12 cellular contexts compared by ENCODE assay signal in the genomic region with DNA sequence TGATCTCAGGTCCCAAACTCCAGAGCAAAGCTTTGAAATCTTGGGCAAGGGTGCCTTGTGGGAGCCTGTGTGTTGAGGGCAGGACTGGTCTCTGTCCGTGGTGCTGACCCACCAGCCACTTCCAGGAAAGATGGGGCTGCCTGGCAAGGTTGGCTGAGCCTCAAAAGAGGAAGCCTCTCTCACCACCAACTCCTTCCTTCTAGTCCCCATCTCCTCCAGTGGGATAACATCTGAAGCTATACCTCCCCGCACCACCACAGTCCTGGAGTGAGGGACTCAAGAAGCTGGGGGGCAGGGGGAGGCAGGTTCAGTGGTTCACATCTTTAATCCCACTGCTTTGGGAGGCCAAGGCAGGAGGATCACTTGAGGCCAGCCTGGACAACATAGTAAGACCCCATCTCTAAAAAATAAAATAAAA. TPM values are rescaled to one million over a fixed set of nuclear protein-coding genes. Genes with fewer than 3 reads are reported as not detected.
DNase-seq lines count a peak whose midpoint lies in the region; TF ChIP-seq lines count a peak whose summit lies in the region.
"Had no signal": no experiment of that assay in that cellular context is flagged by ENCODE, and none has a peak within 500 bp of the region (broad histone marks: within the 10 kb centered on the region; RNA-seq: fewer than 3 reads in every experiment).

No MANE protein-coding gene starts in this region.

- H3K4me3 ChIP-seq in cardiac muscle cell (no peak overlapping the region), right atrium auricular region (no peak overlapping the region), epithelial cell of esophagus (ENCODE audit: low read length) (no peak overlapping the region)
- H3K4me3 ChIP-seq: lung had no signal

- no peaks in the 10 kb centered on the region for H3K36me3 ChIP-seq in cardiac muscle cell
- no peaks in the 10 kb centered on the region for H3K36me3 ChIP-seq in right atrium auricular region

- no peak overlapping the region for H3K27ac Mint-ChIP-seq in type B pancreatic cell

- peak overlapping the region; percentile 26 for H3K4me3 Mint-ChIP-seq in type B pancreatic cell

- H3K9me3 ChIP-seq in cardiac muscle cell (ENCODE audit: low read depth): no peaks in the 10 kb centered on the region
- H3K9me3 ChIP-seq in right atrium auricular region: no peaks in the 10 kb centered on the region

- H3K27me3 ChIP-seq in cardiac muscle cell (no peaks in the 10 kb centered on the region), right atrium auricular region (no peaks in the 10 kb centered on the region)

- H3K27ac ChIP-seq in cardiac muscle cell (no peak overlapping the region), right atrium auricular region (no peak overlapping the region)
- H3K27ac ChIP-seq: C4-2B had no signal

- TF ChIP-seq CTCF in cardiac muscle cell (IDR thresholded peaks at IDR 0.05; ENCODE audit: low read depth, low read length) (no peak), right atrium auricular region (IDR thresholded peaks at IDR 0.05) (no peak), epithelial cell of esophagus (IDR thresholded peaks at IDR 0.05; ENCODE audit: insufficient read depth, low read depth, low read length, missing control alignments) (no peak), type B pancreatic cell (conservative IDR thresholded peaks at IDR 0.05) (no peak)

- peak; percentile 65 to 72 for DNase-seq in cardiac muscle cell (ENCODE audit: low read depth in 1 of 2, low spot score in 1 of 2)
- DNase-seq in right atrium auricular region (ENCODE audit: low spot score): no peak
- DNase-seq in RKO (ENCODE audit: low spot score): peak; percentile 54
- peak; percentile 64 for DNase-seq in epithelial cell of esophagus (ENCODE audit: low read depth)
- no peak for DNase-seq in type B pancreatic cell (ENCODE audit: extremely low spot score, unreplicated experiment)
- no peak for DNase-seq in stimulated activated CD4-positive, alpha-beta T cell treated with anti-CD3 and anti-CD28 coated beads, Interleukin-15, amount 100 ng/mL, for 24 hours
- no peak for DNase-seq in stimulated activated CD4-positive, alpha-beta T cell treated with anti-CD3 and anti-CD28 coated beads, Interleukin-2, amount 100 ng/mL, for 48 hours
- DNase-seq in activated effector memory CD4-positive, alpha-beta T cell treated with Interleukin-2 at 50 U/mL for 16 hours: no peak
- DNase-seq: stimulated activated CD4-positive, alpha-beta T cell treated with anti-CD3 and anti-CD28 coated beads, Interleukin-2, amount 100 ng/mL, for 24 hours had no signal

- H3K27me3 Mint-ChIP-seq in type B pancreatic cell: peaks cover 48% of the 10 kb centered on the region

- H3K36me3 Mint-ChIP-seq in type B pancreatic cell: peaks cover 7% of the 10 kb centered on the region

- no peaks in the 10 kb centered on the region for H3K9me3 Mint-ChIP-seq in type B pancreatic cell

- no peaks in the 10 kb centered on the region for H3K4me1 ChIP-seq in cardiac muscle cell (ENCODE audit: low read depth)
- H3K4me1 ChIP-seq in right atrium auricular region: peaks cover 0 to 15% of the 10 kb centered on the region in 2 donors

- H3K4me1 Mint-ChIP-seq in type B pancreatic cell (ENCODE audit: unreplicated experiment): no peaks in the 10 kb centered on the region

RNA-seq across cellular contexts. Expression of gene GAS2L2, which starts 9.1 kb away (rescaled TPM):
- total RNA-seq in cardiac muscle cell: 0.18 TPM in 1 of 2 replicates, not detected in the other
- polyA plus RNA-seq in cardiac muscle cell: 0.11 TPM in 1 of 2 replicates, not detected in the other
- not detected for total RNA-seq in right atrium auricular region
- total RNA-seq in type B pancreatic cell (ENCODE audit: low replicate concordance): 0.22 TPM in 1 of 2 replicates, not detected in the other

RNA-seq across cellular contexts. Expression of gene RASL10B, which starts 12.5 kb away (rescaled TPM):
- total RNA-seq in cardiac muscle cell: 108 and 116 TPM in 2 replicates
- polyA plus RNA-seq in cardiac muscle cell: 71.6 and 94.4 TPM in 2 replicates
- total RNA-seq in right atrium auricular region: 10 to 100 TPM; 39.2 to 61.9 TPM
- total RNA-seq in type B pancreatic cell (ENCODE audit: low replicate concordance): 6.4 and 29.4 TPM in 2 replicates

RNA-seq across cellular contexts. Expression of gene C17orf50, which starts 16.8 kb away (rescaled TPM):
- total RNA-seq in cardiac muscle cell: 0.21 and 0.74 TPM in 2 replicates
- polyA plus RNA-seq in cardiac muscle cell: 0.51 and 1.2 TPM in 2 replicates
- total RNA-seq in right atrium auricular region: not detected
- not detected in 2 replicates for total RNA-seq in type B pancreatic cell (ENCODE audit: low replicate concordance)
- total RNA-seq: cerebellum had no signal

RNA-seq across cellular contexts. Expression of gene MMP28, which starts 51.5 kb away (rescaled TPM):
- total RNA-seq in cardiac muscle cell: 0.39 TPM in 1 of 2 replicates, not detected in the other
- 0.84 and 0.94 TPM in 2 replicates for polyA plus RNA-seq in cardiac muscle cell
- total RNA-seq in right atrium auricular region: 10 to 100 TPM; 10.5 to 14.9 TPM
- total RNA-seq in type B pancreatic cell (ENCODE audit: low replicate concordance): 0.97 and 1.8 TPM in 2 replicates

Comparison
In these comparisons a context has a peak if more than half of its experiments do, and no peak if none do; other contexts are left out.
1. DNase-seq: peak in cardiac muscle cell (2 of 2), RKO (single experiment) and epithelial cell of esophagus (single experiment); none in right atrium auricular region (single experiment), type B pancreatic cell (single experiment), stimulated activated CD4-positive, alpha-beta T cell treated with anti-CD3 and anti-CD28 coated beads, Interleukin-15, amount 100 ng/mL, for 24 hours (single experiment), stimulated activated CD4-positive, alpha-beta T cell treated with anti-CD3 and anti-CD28 coated beads, Interleukin-2, amount 100 ng/mL, for 48 hours (0 of 2) and activated effector memory CD4-positive, alpha-beta T cell treated with Interleukin-2 at 50 U/mL for 16 hours (single experiment).